Comparison of ENCODE assay signal across 27 cellular contexts in the genomic region with DNA sequence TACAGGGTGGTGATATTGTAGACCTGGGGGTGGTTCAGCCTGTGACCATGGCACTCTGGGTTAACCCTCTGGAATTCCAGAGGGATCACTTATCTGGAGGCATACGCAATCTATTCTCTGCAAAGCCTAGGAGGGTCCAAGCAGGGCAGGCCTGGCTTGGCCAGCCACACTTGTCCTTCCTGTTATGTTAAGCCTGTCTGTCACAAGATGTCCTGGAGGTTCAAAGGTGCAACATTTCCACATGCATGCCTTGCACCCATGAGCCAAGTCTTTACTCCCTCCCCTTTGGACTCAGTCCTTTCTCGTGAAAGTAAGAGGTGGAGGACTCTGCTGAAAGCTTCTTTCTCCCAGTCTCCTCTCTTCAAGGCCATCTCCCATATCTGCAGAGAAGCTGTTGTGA.
DNase-seq lines count a peak whose midpoint lies in the region; ATAC-seq, FAIRE-seq and TF ChIP-seq lines count a peak whose summit lies in the region.
"Had no signal": no experiment of that assay in that cellular context is flagged by ENCODE, and none has a peak within 500 bp of the region (broad histone marks: within the 10 kb centered on the region; RNA-seq: fewer than 3 reads in every experiment).

No MANE protein-coding gene starts in this region.

- H3K36me3 ChIP-seq in bronchial epithelial cell (ENCODE audit: control insufficient read depth, insufficient read depth, low read length) = no peaks in the 10 kb centered on the region
- H3K36me3 ChIP-seq in right lobe of liver = no peaks in the 10 kb centered on the region
- H3K36me3 ChIP-seq: BE2C, BLaER1 had no signal

- no peaks in the 10 kb centered on the region for H3K4me1 ChIP-seq in right lobe of liver
- H3K4me1 ChIP-seq: BE2C, BLaER1 had no signal

- H3K27me3 Mint-ChIP-seq in stimulated activated naive CD8-positive, alpha-beta T cell treated with anti-CD3 and anti-CD28 coated beads, Interleukin-15, amount 100 ng/mL, for 72 hours = no peaks in the 10 kb centered on the region
- H3K27me3 Mint-ChIP-seq: CD4-positive, CD25-positive, alpha-beta regulatory T cell had no signal

- FAIRE-seq in bronchial epithelial cell (lab: Jason Lieb, UNC) = peak; percentile 23
- FAIRE-seq: A204.1, GM12878, GM12892, GM18507 had no signal

- TF ChIP-seq CTCF in bronchial epithelial cell (IDR thresholded peaks at IDR 0.05; ENCODE audit: insufficient read depth, low read length, severe bottlenecking) = no peak
- TF ChIP-seq CTCF in right lobe of liver (IDR thresholded peaks at IDR 0.05) = no peak

- no peak overlapping the region for H3K27ac ChIP-seq in right lobe of liver
- H3K27ac ChIP-seq: BLaER1 had no signal

- no peaks in the 10 kb centered on the region for H3K27me3 ChIP-seq in bronchial epithelial cell (ENCODE audit: control insufficient read depth, insufficient read depth, low read length)
- no peaks in the 10 kb centered on the region for H3K27me3 ChIP-seq in right lobe of liver
- H3K27me3 ChIP-seq: BE2C, BLaER1 had no signal

- H3K4me3 Mint-ChIP-seq in stimulated activated naive CD8-positive, alpha-beta T cell treated with anti-CD3 and anti-CD28 coated beads, Interleukin-15, amount 100 ng/mL, for 72 hours = no peak overlapping the region
- H3K4me3 Mint-ChIP-seq: CD14-positive monocyte; CD4-positive, alpha-beta memory T cell; CD4-positive, CD25-positive, alpha-beta regulatory T cell; CD8-positive, alpha-beta memory T cell had no signal

- H3K4me3 ChIP-seq in bronchial epithelial cell (ENCODE audit: low read depth, low read length) = no peak overlapping the region
- H3K4me3 ChIP-seq in right lobe of liver = no peak overlapping the region
- H3K4me3 ChIP-seq: BLaER1, GM12878 had no signal

- H3K9me3 ChIP-seq in right lobe of liver = no peaks in the 10 kb centered on the region
- H3K9me3 ChIP-seq: BE2C, BLaER1 had no signal

- H3K9me3 Mint-ChIP-seq in stimulated activated naive CD8-positive, alpha-beta T cell treated with anti-CD3 and anti-CD28 coated beads, Interleukin-15, amount 100 ng/mL, for 72 hours = no peaks in the 10 kb centered on the region
- H3K9me3 Mint-ChIP-seq: CD8-positive, alpha-beta memory T cell had no signal

- WGBS in right lobe of liver (ENCODE audit: insufficient coverage, low coverage, low lambda C conversion rate, missing lambda C conversion rate) = 42% methylated on average over 2 of the region's 2 CpGs

- H3K4me1 Mint-ChIP-seq in stimulated activated naive CD8-positive, alpha-beta T cell treated with anti-CD3 and anti-CD28 coated beads, Interleukin-15, amount 100 ng/mL, for 72 hours = no peaks in the 10 kb centered on the region
- H3K4me1 Mint-ChIP-seq: CD14-positive monocyte; CD4-positive, alpha-beta memory T cell; CD8-positive, alpha-beta memory T cell had no signal

- ATAC-seq in stimulated activated naive CD8-positive, alpha-beta T cell treated with anti-CD3 and anti-CD28 coated beads, Interleukin-15, amount 100 ng/mL, for 72 hours = peak; percentile 12
- no peak for ATAC-seq in stimulated activated naive CD8-positive, alpha-beta T cell treated with anti-CD3 and anti-CD28 coated beads, Interleukin-15, Interleukin-2, amounts not matched to agents 100 U/mL and 50 U/mL, for 24 hours
- ATAC-seq in right lobe of liver = peak in 3 of 4 donors; percentile 38 to 89 (median 51)
- no peak for ATAC-seq in HG03521 (IDR thresholded peaks at IDR 0.05; ENCODE audit: unreplicated experiment)
- no peak for ATAC-seq in HG02759 (IDR thresholded peaks at IDR 0.05; ENCODE audit: unreplicated experiment)
- ATAC-seq: GM12878 had no signal

- TF ChIP-seq POLR2A in right lobe of liver (IDR thresholded peaks at IDR 0.05) = no peak

- no peak for DNase-seq in stimulated activated naive CD8-positive, alpha-beta T cell treated with anti-CD3 and anti-CD28 coated beads, Interleukin-15, amount 100 ng/mL, for 72 hours
- no peak for DNase-seq in stimulated activated naive CD8-positive, alpha-beta T cell treated with anti-CD3 and anti-CD28 coated beads, Interleukin-15, Interleukin-2, amounts not matched to agents 100 U/mL and 50 U/mL, for 24 hours
- DNase-seq in bronchial epithelial cell (ENCODE audit: low read depth) = no peak
- DNase-seq in right lobe of liver = no peak
- DNase-seq in occipital lobe (lab: John Stamatoyannopoulos, UW) = no peak
- DNase-seq: 8988T; ACHN; BE2C; C1 segment of cervical spinal cord; CD4-positive, alpha-beta memory T cell; CD4-positive, CD25-positive, alpha-beta regulatory T cell; CD8-positive, alpha-beta memory T cell; COR-L47; DMS 273 treated with DMSO at 0.1 percent for 48 hours; DMS153; DMS79; DND-41; EL; GDM1 had no signal

- intact Hi-C loops in right lobe of liver (cut with DNase I) = no loop called here

- H3K27ac Mint-ChIP-seq in stimulated activated naive CD8-positive, alpha-beta T cell treated with anti-CD3 and anti-CD28 coated beads, Interleukin-15, amount 100 ng/mL, for 72 hours = peak overlapping the region in 1 of 2 donors; percentile 77
- H3K27ac Mint-ChIP-seq: CD14-positive monocyte; CD4-positive, alpha-beta memory T cell; CD4-positive, CD25-positive, alpha-beta regulatory T cell; CD8-positive, alpha-beta memory T cell had no signal

Comparison
In these comparisons a context has a peak if more than half of its experiments do, and no peak if none do; other contexts are left out.
1. ATAC-seq: peak in stimulated activated naive CD8-positive, alpha-beta T cell treated with anti-CD3 and anti-CD28 coated beads, Interleukin-15, amount 100 ng/mL, for 72 hours (single experiment) and right lobe of liver (3 of 4); none in stimulated activated naive CD8-positive, alpha-beta T cell treated with anti-CD3 and anti-CD28 coated beads, Interleukin-15, Interleukin-2, amounts not matched to agents 100 U/mL and 50 U/mL, for 24 hours (single experiment), HG03521 (single experiment) and HG02759 (single experiment).